Comparison of ENCODE assay signal across 21 cellular contexts in genomic region chr1:145710291-145711027, GRCh38. TPM values are rescaled to one million over a fixed set of nuclear protein-coding genes. Genes with fewer than 3 reads are reported as not detected.
DNase-seq lines count a peak whose midpoint lies in the region; ATAC-seq, FAIRE-seq and TF ChIP-seq lines count a peak whose summit lies in the region.
"Had no signal": no experiment of that assay in that cellular context is flagged by ENCODE, and none has a peak within 500 bp of the region (broad histone marks: within the 10 kb centered on the region; RNA-seq: fewer than 3 reads in every experiment).

No MANE protein-coding gene starts in this region.

- DNase-seq in Panc1 (ENCODE audit: low read depth, low spot score) (no peak), kidney (no peak), suprapubic skin (ENCODE audit: low spot score in 2 of 2) (no peak), GDM1 (lab: John Stamatoyannopoulos, UW) (no peak)
- no peak for DNase-seq in stimulated activated CD8-positive, alpha-beta memory T cell treated with anti-CD3 and anti-CD28 coated beads, Interleukin-4, amount 100 ng/mL, for 48 hours
- DNase-seq: Calu3, DMS 273 treated with DMSO at 0.1 percent for 48 hours, DMS79 had no signal

- CTCF ChIA-PET in HEK293 (lab: Yijun Ruan, JAX): interaction anchor here (1.1 to 1.4 kb wide), 2 partner anchors 10 kb away, joined by 3 read pairs; no protein-coding TSS in a partner anchor
- CTCF ChIA-PET in Panc1 (lab: Charles Lee): no interaction called here

- no peaks in the 10 kb centered on the region for H3K27me3 ChIP-seq in Panc1 (ENCODE audit: control insufficient read depth, insufficient read depth, low read length)
- no peaks in the 10 kb centered on the region for H3K27me3 ChIP-seq in suprapubic skin

- peaks cover 32% of the 10 kb centered on the region for H3K4me1 Mint-ChIP-seq in nephron
- H3K4me1 Mint-ChIP-seq: CD14-positive monocyte had no signal

- FAIRE-seq in kidney (lab: Jason Lieb, UNC): no peak
- FAIRE-seq: GM12891, H1 had no signal

- no peak for TF ChIP-seq EP300 in suprapubic skin (IDR thresholded peaks at IDR 0.05)

- intact Hi-C loops in Panc1 (cut with micrococcal nuclease; ENCODE audit: unreplicated experiment): no loop called here
- intact Hi-C loops in kidney (cut with DNase I): no loop called here

- no peak overlapping the region for H3K4me3 Mint-ChIP-seq in nephron
- H3K4me3 Mint-ChIP-seq: CD14-positive monocyte had no signal

- ATAC-seq in Panc1 (no peak), HG02678 (IDR thresholded peaks at IDR 0.05; ENCODE audit: unreplicated experiment) (no peak)

- no peaks in the 10 kb centered on the region for H3K36me3 Mint-ChIP-seq in nephron (ENCODE audit: low read depth)
- H3K36me3 Mint-ChIP-seq: CD14-positive monocyte had no signal

- no peak overlapping the region for H3K27ac ChIP-seq in HEK293 (ENCODE audit: extremely low read depth, low read depth, low read length)
- peak overlapping the region; percentile 39 for H3K27ac ChIP-seq in Panc1 (ENCODE audit: low read length)
- peak overlapping the region; percentile 87 to 88 for H3K27ac ChIP-seq in kidney (ENCODE audit: low read depth in 2 of 2, low read length in 2 of 2)
- H3K27ac ChIP-seq in suprapubic skin: no peak overlapping the region
- H3K27ac ChIP-seq: KMS-11 had no signal

- H3K4me1 ChIP-seq in HEK293 (ENCODE audit: control insufficient read depth, insufficient read depth, low read length) (no peaks in the 10 kb centered on the region), Panc1 (ENCODE audit: control insufficient read depth, insufficient read depth, low read length) (peaks cover 23% of the 10 kb centered on the region), kidney (ENCODE audit: control insufficient read depth in 1 of 2, insufficient read depth in 1 of 2, low read depth in 1 of 2, low read length in 2 of 2) (peaks cover 31 to 35% of the 10 kb centered on the region in 2 donors), suprapubic skin (no peaks in the 10 kb centered on the region)
- H3K4me1 ChIP-seq: HAP-1 had no signal

- no peaks in the 10 kb centered on the region for H3K9me3 Mint-ChIP-seq in nephron

- in situ Hi-C loops in Panc1 (cut with HindIII; ENCODE audit: low pct_unique_long_range_greater_than_20kb, low sequenced_read_pairs): no loop called here

- H3K27ac Mint-ChIP-seq in nephron: peak overlapping the region; percentile 88 to 93 (median 92)
- H3K27ac Mint-ChIP-seq: IgD-negative memory B cell had no signal

- no peak overlapping the region for H3K4me3 ChIP-seq in HEK293 (ENCODE audit: low read depth, low read length)
- H3K4me3 ChIP-seq in Panc1 (ENCODE audit: low read depth in 2 of 2, low read length in 2 of 2): no peak overlapping the region
- H3K4me3 ChIP-seq in kidney (ENCODE audit: low read length in 2 of 2): no peak overlapping the region
- H3K4me3 ChIP-seq in suprapubic skin: no peak overlapping the region
- H3K4me3 ChIP-seq: HAP-1 had no signal

- H3K9ac ChIP-seq in kidney (ENCODE audit: low read length in 2 of 2): no peak overlapping the region
- H3K9ac ChIP-seq: KMS-11 had no signal

- TF ChIP-seq CTCF in HEK293 (tag by site-specific recombination; IDR thresholded peaks at IDR 0.05): no peak
- no peak for TF ChIP-seq CTCF in Panc1 (IDR thresholded peaks at IDR 0.05)
- no peak for TF ChIP-seq CTCF in kidney (IDR thresholded peaks at IDR 0.05; ENCODE audit: borderline replicate concordance, extremely low read depth, insufficient read depth)
- TF ChIP-seq CTCF in nephron (IDR thresholded peaks at IDR 0.05; ENCODE audit: unreplicated experiment in 3 of 3): no peak
- TF ChIP-seq CTCF in suprapubic skin (IDR thresholded peaks at IDR 0.05): no peak

- WGBS in suprapubic skin: 82% methylated on average over 4 of the region's 4 CpGs

- BruUV-seq in Panc1 (replicated peaks; lab: Mats Ljungman, UMichigan): no TSS peak

- H3K9me3 ChIP-seq in HEK293 (ENCODE audit: control insufficient read depth, insufficient read depth, low read depth, low read length) (no peaks in the 10 kb centered on the region), Panc1 (ENCODE audit: control insufficient read depth, insufficient read depth, low read depth, low read length) (no peaks in the 10 kb centered on the region), kidney (ENCODE audit: control insufficient read depth in 1 of 2, low read length in 2 of 2) (no peaks in the 10 kb centered on the region), suprapubic skin (no peaks in the 10 kb centered on the region)
- H3K9me3 ChIP-seq: HAP-1 had no signal

- H3K27me3 Mint-ChIP-seq in nephron (ENCODE audit: low read depth): peaks cover 9% of the 10 kb centered on the region
- H3K27me3 Mint-ChIP-seq: IgD-negative memory B cell had no signal

- H3K36me3 ChIP-seq in HEK293 (ENCODE audit: control insufficient read depth in 2 of 2, insufficient read depth in 1 of 2, low read length in 2 of 2) (no peaks in the 10 kb centered on the region; a peak in 1 of 3 replicates), Panc1 (ENCODE audit: control insufficient read depth, insufficient read depth, low read length) (no peaks in the 10 kb centered on the region), kidney (ENCODE audit: control insufficient read depth in 1 of 2, insufficient read depth in 2 of 2, low read length in 2 of 2) (no peaks in the 10 kb centered on the region), suprapubic skin (no peaks in the 10 kb centered on the region)
- H3K36me3 ChIP-seq: HAP-1 had no signal

- POLR2A ChIA-PET in HEK293 (lab: Yijun Ruan, JAX) (no interaction called here), Panc1 (lab: Charles Lee) (no interaction called here)

- TF ChIP-seq POLR2A in suprapubic skin (IDR thresholded peaks at IDR 0.05): no peak

TF ChIP-seq in HEK293, 187 proteins besides CTCF, POLR2A, EP300 and RAD21:
- peak; percentile 95 for TF ChIP-seq ZNF146 (tag by site-specific recombination; IDR thresholded peaks at IDR 0.05)
- no peak for TF ChIP-seq ZSCAN30 (tag by site-specific recombination; IDR thresholded peaks at IDR 0.05)

RNA-seq across cellular contexts. Expression of gene PDZK1, which starts 3.3 kb away (rescaled TPM):
- total RNA-seq in Panc1 (2021; ENCODE audit: unreplicated experiment): 2.3 TPM
- polyA plus RNA-seq in Panc1 (2012; ENCODE audit: insufficient read length): 0.70 TPM
- total RNA-seq in kidney: 152 TPM
- polyA plus RNA-seq in kidney (ENCODE audit: insufficient read depth, low read depth, low replicate concordance): 659 TPM
- total RNA-seq in suprapubic skin: 1 to 10 TPM; 1.4 to 7.8 (median 3.5) TPM
- total RNA-seq: H1 had no signal
- polyA plus RNA-seq: CD14-positive monocyte had no signal

RNA-seq across cellular contexts. Expression of gene CD160, which starts 8.8 kb away (rescaled TPM):
- total RNA-seq in Panc1 (2021; ENCODE audit: unreplicated experiment) (not detected), kidney (0.60 TPM), suprapubic skin (not detected)
- polyA plus RNA-seq in Panc1 (2012; ENCODE audit: insufficient read length): 0.16 TPM
- not detected for polyA plus RNA-seq in kidney (ENCODE audit: insufficient read depth, low read depth, low replicate concordance)
- total RNA-seq: A673, Calu3, G401, H1, HT-29 had no signal
- polyA plus RNA-seq: BJ, H1 had no signal

Comparison
In these comparisons a context has a peak if more than half of its experiments do, and no peak if none do; other contexts are left out.
1. H3K27ac ChIP-seq: peak in Panc1 (single experiment) and kidney (2 of 2); none in HEK293 (single experiment) and suprapubic skin (single experiment).
2. RNA of gene PDZK1, which starts 3.3 kb away (total RNA-seq): 152 TPM in kidney (single experiment); 1.4 to 7.8 TPM in suprapubic skin and 2.3 TPM in Panc1 (single experiment); every median in the first group is over 10 times any median in the second.